9 cellular contexts compared by ENCODE assay signal in the genomic region with DNA sequence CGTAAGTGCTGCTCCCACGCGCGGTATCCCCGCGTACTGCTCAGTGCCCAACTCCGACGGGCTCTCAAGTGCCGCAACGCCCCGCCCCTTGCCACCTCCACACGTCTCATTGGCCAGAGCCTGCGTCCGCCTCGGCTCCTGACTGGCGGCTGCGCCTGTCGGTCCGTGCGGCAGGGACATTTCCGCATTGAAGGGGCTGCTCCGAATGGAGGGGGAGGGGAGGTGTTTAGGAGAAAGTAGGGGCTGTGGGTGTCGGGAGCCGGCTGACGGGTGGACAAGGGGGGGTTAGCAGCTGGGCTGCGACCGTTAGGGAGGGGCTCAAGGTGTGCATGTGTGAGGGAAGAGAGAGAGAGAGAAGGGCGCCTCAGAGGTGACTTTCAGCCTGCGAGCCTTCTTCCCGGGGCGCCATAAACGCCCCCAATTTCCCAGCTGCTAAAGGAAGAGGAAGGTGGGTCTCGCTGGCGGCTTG. TPM values are rescaled to one million over a fixed set of nuclear protein-coding genes. Genes with fewer than 3 reads are reported as not detected.
DNase-seq lines count a peak whose midpoint lies in the region; ATAC-seq, FAIRE-seq and TF ChIP-seq lines count a peak whose summit lies in the region.
"Had no signal": no experiment of that assay in that cellular context is flagged by ENCODE, and none has a peak within 500 bp of the region (broad histone marks: within the 10 kb centered on the region; RNA-seq: fewer than 3 reads in every experiment).

No MANE protein-coding gene starts in this region.

- peak overlapping the region; percentile 91 to 93 for H3K4me3 ChIP-seq in kidney (ENCODE audit: low read length in 2 of 2)

- intact Hi-C loops in kidney (cut with DNase I) = no loop called here

- TF ChIP-seq CTCF in kidney (IDR thresholded peaks at IDR 0.05; ENCODE audit: borderline replicate concordance, extremely low read depth, insufficient read depth) = no peak

- TF ChIP-seq POLR2A in GM19193 (IDR thresholded peaks at IDR 0.05; ENCODE audit: extremely low read depth, insufficient read depth, insufficient read length) = peak; percentile 99

- peak overlapping the region; percentile 92 to 98 for H3K9ac ChIP-seq in kidney (ENCODE audit: low read length in 2 of 2)

- H3K36me3 ChIP-seq in kidney (ENCODE audit: control insufficient read depth in 1 of 2, insufficient read depth in 2 of 2, low read length in 2 of 2) = no peaks in the 10 kb centered on the region

- H3K9me3 ChIP-seq in kidney (ENCODE audit: control insufficient read depth in 1 of 2, low read length in 2 of 2) = no peaks in the 10 kb centered on the region

- H3K27ac ChIP-seq in kidney (ENCODE audit: low read depth in 2 of 2, low read length in 2 of 2) = peak overlapping the region; percentile 97 to 98

- peak; percentile 93 for ATAC-seq in HG03432 (IDR thresholded peaks at IDR 0.05; ENCODE audit: unreplicated experiment)

- H3K4me1 ChIP-seq in kidney (ENCODE audit: control insufficient read depth in 1 of 2, insufficient read depth in 1 of 2, low read depth in 1 of 2, low read length in 2 of 2) = peaks cover 3 to 11% of the 10 kb centered on the region in 2 donors

- peak; percentile 100 for DNase-seq in Ammon's horn (ENCODE audit: low spot score)
- DNase-seq in NCI-H460 (ENCODE audit: extremely low read depth, low read depth) = peak; percentile 97
- peak; percentile 95 for DNase-seq in activated CD4-positive, alpha-beta T cell treated with anti-CD3 and anti-CD28 coated beads for 1 hour
- peak; percentile 96 for DNase-seq in cerebellum (ENCODE audit: low spot score)
- peak; percentile 100 for DNase-seq in kidney
- peak; percentile 94 for DNase-seq in stimulated activated CD4-positive, alpha-beta T cell treated with anti-CD3 and anti-CD28 coated beads, Interleukin-15, amount 100 ng/mL, for 1 hour (ENCODE audit: low read depth in 1 of 2, low spot score in 1 of 2)

- peak; percentile 50 for FAIRE-seq in kidney (lab: Jason Lieb, UNC)
- FAIRE-seq: colon had no signal

RNA-seq across cellular contexts. Expression of a gene that starts 0.9 kb away (rescaled TPM):
- 84.8 and 86.5 TPM in 2 replicates for total RNA-seq in NCI-H460 (2014; rRNA removed; shearing (Covaris generic))
- polyA plus RNA-seq in NCI-H460 (2014; cell fraction: nucleus; rRNA removed) = 28.0 and 49.3 TPM in 2 replicates
- total RNA-seq in cerebellum (52.9 TPM), kidney (140 TPM)
- 118 TPM for polyA plus RNA-seq in kidney (ENCODE audit: insufficient read depth, low read depth, low replicate concordance)

Comparison
In these comparisons a context has a peak if more than half of its experiments do, and no peak if none do; other contexts are left out.
1. Peak in every context shown above with its lines: DNase-seq, ATAC-seq, H3K4me3 ChIP-seq and H3K27ac ChIP-seq.